Comparison of ENCODE assay signal across 16 cellular contexts in genomic region chr10:122571892-122572291, GRCh38. TPM values are rescaled to one million over a fixed set of nuclear protein-coding genes. Genes with fewer than 3 reads are reported as not detected.
A peak's percentile ranks its signal among the peaks of the same experiment; 100 is the strongest.
DNase-seq lines count a peak whose midpoint lies in the region; ATAC-seq and TF ChIP-seq lines count a peak whose summit lies in the region.
"Had no signal": no experiment of that assay in that cellular context is flagged by ENCODE, and none has a peak within 500 bp of the region (broad histone marks: within the 10 kb centered on the region; RNA-seq: fewer than 3 reads in every experiment).

No MANE protein-coding gene starts in this region.

- no peaks in the 10 kb centered on the region for H3K4me1 ChIP-seq in breast epithelium
- H3K4me1 ChIP-seq: BE2C had no signal

- H3K36me3 ChIP-seq in breast epithelium = no peaks in the 10 kb centered on the region
- H3K36me3 ChIP-seq: BE2C had no signal

- TF ChIP-seq CTCF in breast epithelium (IDR thresholded peaks at IDR 0.05) = no peak

- intact Hi-C loops in head of caudate nucleus (cut with DNase I) = loop anchor here (5.0 kb wide), 1 partner anchor 275 kb away; no protein-coding TSS in a partner anchor
- intact Hi-C loops in breast epithelium (cut with DNase I; ENCODE audit: low total_unique reads) = no loop called here

- peaks cover 0 to 4% of the 10 kb centered on the region in 2 donors for H3K9me3 ChIP-seq in breast epithelium
- H3K9me3 ChIP-seq: BE2C had no signal

- H3K4me3 ChIP-seq in breast epithelium = no peak overlapping the region

- no peak for TF ChIP-seq POLR2A in breast epithelium (IDR thresholded peaks at IDR 0.05)

- H3K27ac ChIP-seq in breast epithelium = no peak overlapping the region
- H3K27ac ChIP-seq: C4-2B had no signal

- DNase-seq in H4 (ENCODE audit: low spot score) = peak; percentile 1
- peak in 28 of 42 donors; percentile 3 to 81 (median 38) for DNase-seq in head of caudate nucleus
- DNase-seq in nucleus accumbens (lab: John Stamatoyannopoulos, UW) = peak in 29 of 56 donors; percentile 1 to 60 (median 17)
- DNase-seq in superior temporal gyrus (ENCODE audit: extremely low spot score) = peak; percentile 67
- DNase-seq in NCI-H226 = no peak
- DNase-seq in breast epithelium (ENCODE audit: low spot score in 2 of 2) = no peak
- DNase-seq in islet precursor cell = no peak
- DNase-seq: BE2C; CD4-positive, alpha-beta memory T cell; COR-L47; DMS153; DMS79 treated with DMSO at 0.1 percent for 48 hours; EL had no signal

- ATAC-seq in HG03025 (IDR thresholded peaks at IDR 0.05; ENCODE audit: low FRiP score, unreplicated experiment) = no peak

- H3K27me3 ChIP-seq in breast epithelium = no peaks in the 10 kb centered on the region
- H3K27me3 ChIP-seq: BE2C had no signal

RNA-seq across cellular contexts. Expression of gene DMBT1, which starts 11.3 kb away (rescaled TPM):
- 0.10 TPM in 1 of 2 replicates, not detected in the other for total RNA-seq in H4 (2014; rRNA removed; shearing (Covaris generic))
- total RNA-seq in breast epithelium = 1 to 10 TPM in 1 of 3 donors, under 1 TPM in 1, not detected in 1; 0.15 to 2.3 TPM
- total RNA-seq: A172; CD4-positive, alpha-beta memory T cell had no signal

Comparison
In these comparisons a context has a peak if more than half of its experiments do, and no peak if none do; other contexts are left out.
1. DNase-seq: peak in H4 (single experiment), head of caudate nucleus (28 of 42), nucleus accumbens (29 of 56) and superior temporal gyrus (single experiment); none in NCI-H226 (single experiment), breast epithelium (0 of 2) and islet precursor cell (single experiment).